ENCODE assay signal across 8 cellular contexts in genomic region chrX:51892921-51893745, GRCh38. TPM values are rescaled to one million over a fixed set of nuclear protein-coding genes. Genes with fewer than 3 reads are reported as not detected.
DNase-seq lines count a peak whose midpoint lies in the region; ATAC-seq and TF ChIP-seq lines count a peak whose summit lies in the region.

MAGED1 (plus strand) TSS chrX:51893623; CDS start chrX:51894305, 682 bp downstream.

- peak; percentile 64 for TF ChIP-seq POLR2A in ovary (IDR thresholded peaks at IDR 0.05)

- TF ChIP-seq CTCF in DOHH2 (IDR thresholded peaks at IDR 0.05; ENCODE audit: low read depth, low read length, poor library complexity, severe bottlenecking): no peak
- TF ChIP-seq CTCF in GM23338 (conservative IDR thresholded peaks at IDR 0.05; ENCODE audit: low read depth in 2 of 2): no peak
- TF ChIP-seq CTCF in Loucy (conservative IDR thresholded peaks at IDR 0.05; ENCODE audit: low read length): no peak
- TF ChIP-seq CTCF in ovary (IDR thresholded peaks at IDR 0.05): no peak

- intact Hi-C loops in Right ventricle myocardium inferior (cut with DNase I) (loop anchor here (2.0 kb wide), 1 partner anchor 368 kb away; no protein-coding TSS in a partner anchor), ovary (cut with DNase I) (no loop called here)

- WGBS in ovary, 3 donors: 21 to 34% (median 30%) methylated on average over 35 of the region's 35 CpGs
- under 1% methylated on average over 35 of the region's 35 CpGs for WGBS in thymus

- H2AFZ ChIP-seq in GM23338 (no peak within 1 kb of the TSS), Loucy (ENCODE audit: low read length) (peak within 1 kb of the TSS; percentile 56)

- H3K27ac ChIP-seq in DOHH2 (ENCODE audit: low read depth, low read length) (peak within 1 kb of the TSS; percentile 73), GM23338 (ENCODE audit: low read depth) (peak within 1 kb of the TSS; percentile 59), ovary (peak within 1 kb of the TSS; percentile 78 to 85), thymus (ENCODE audit: low read depth) (peak within 1 kb of the TSS; percentile 91)

- DNase-seq in GM23338 (ENCODE audit: low spot score): peak; percentile 93
- peak; percentile 85 for DNase-seq in SW480 (ENCODE audit: low spot score)
- peak; percentile 49 for DNase-seq in activated naive CD8-positive, alpha-beta T cell treated with anti-CD3 and anti-CD28 coated beads, Interleukin-2, amount 50 U/mL, for 16 hours (ENCODE audit: low read depth, low spot score)
- DNase-seq in Right ventricle myocardium inferior (ENCODE audit: missing footprints): peak; percentile 92
- DNase-seq in ovary: peak; percentile 91 to 94 (median 93)

- H3K27me3 Mint-ChIP-seq in GM23338 (ENCODE audit: insufficient read depth, low read depth, poor library complexity): peaks cover 9% of the 10 kb centered on the region

- H3K4me3 Mint-ChIP-seq in GM23338: peak within 1 kb of the TSS; percentile 93

- H3F3A ChIP-seq in DOHH2 (ENCODE audit: control insufficient read depth, insufficient read depth) (no peaks in the 10 kb centered on the region; the same call in 1 of the 2 replicates), GM23338 (replicated peaks; ENCODE audit: low read depth) (no peaks in the 10 kb centered on the region), Loucy (ENCODE audit: low read depth) (no peaks in the 10 kb centered on the region)

- H3K27me3 ChIP-seq in DOHH2 (ENCODE audit: control insufficient read depth, low read length) (no peaks in the 10 kb centered on the region), GM23338 (ENCODE audit: insufficient read depth) (no peaks in the 10 kb centered on the region), Loucy (ENCODE audit: insufficient read depth, low read length, poor library complexity, severe bottlenecking) (no peaks in the 10 kb centered on the region), ovary (no peaks in the 10 kb centered on the region), thymus (ENCODE audit: control insufficient read depth, insufficient read depth) (no peaks in the 10 kb centered on the region)

- peaks cover 9% of the 10 kb centered on the region for H3K4me1 Mint-ChIP-seq in GM23338

- ATAC-seq in GM23338 (peak; percentile 88), Right ventricle myocardium inferior (peak; percentile 91)

- H4K20me1 ChIP-seq in DOHH2 (ENCODE audit: control insufficient read depth, insufficient read depth, low read depth, low read length) (no peaks in the 10 kb centered on the region), GM23338 (replicated peaks; ENCODE audit: insufficient read depth) (no peaks in the 10 kb centered on the region), Loucy (ENCODE audit: insufficient read depth, low read length, poor library complexity, severe bottlenecking) (peaks cover 25% of the 10 kb centered on the region)

- H3K9me2 ChIP-seq in DOHH2 (replicated peaks; ENCODE audit: control insufficient read depth, low read length) (no peaks in the 10 kb centered on the region), GM23338 (ENCODE audit: insufficient read depth) (no peaks in the 10 kb centered on the region), Loucy (replicated peaks; ENCODE audit: low read depth, low read length) (no peaks in the 10 kb centered on the region)

- H3K9me3 Mint-ChIP-seq in GM23338: no peaks in the 10 kb centered on the region; the same call in 2 of the 3 replicates

- peak within 1 kb of the TSS; percentile 98 for H3K9ac ChIP-seq in Loucy (ENCODE audit: low read depth, low read length, poor library complexity, severe bottlenecking)

- H3K9me3 ChIP-seq in DOHH2 (ENCODE audit: control insufficient read depth, insufficient read depth, low read length) (no peaks in the 10 kb centered on the region), Loucy (ENCODE audit: insufficient read depth, low read depth, low read length) (no peaks in the 10 kb centered on the region), ovary (no peaks in the 10 kb centered on the region), thymus (ENCODE audit: control insufficient read depth) (no peaks in the 10 kb centered on the region)

- peak within 1 kb of the TSS; percentile 87 for H3K27ac Mint-ChIP-seq in GM23338

- peaks cover 12% of the 10 kb centered on the region for H3K79me2 ChIP-seq in DOHH2 (ENCODE audit: control insufficient read depth, low read length)
- no peaks in the 10 kb centered on the region for H3K79me2 ChIP-seq in GM23338 (replicated peaks; ENCODE audit: insufficient read depth)
- peaks cover 47% of the 10 kb centered on the region for H3K79me2 ChIP-seq in Loucy (ENCODE audit: insufficient read depth, low read length)

- H3K4me3 ChIP-seq in DOHH2 (ENCODE audit: low read length) (peak within 1 kb of the TSS; percentile 85), GM23338 (peak within 1 kb of the TSS; percentile 68), Loucy (ENCODE audit: low read length, poor library complexity, severe bottlenecking) (peak within 1 kb of the TSS; percentile 97), ovary (peak within 1 kb of the TSS; percentile 34), thymus (ENCODE audit: low read length) (peak within 1 kb of the TSS; percentile 66)

- peaks cover 35% of the 10 kb centered on the region for H3K4me1 ChIP-seq in DOHH2 (ENCODE audit: control insufficient read depth, low read length)
- H3K4me1 ChIP-seq in GM23338 (ENCODE audit: insufficient read depth): no peaks in the 10 kb centered on the region
- H3K4me1 ChIP-seq in Loucy (ENCODE audit: insufficient read depth, low read length, poor library complexity, severe bottlenecking): peaks cover 36% of the 10 kb centered on the region
- H3K4me1 ChIP-seq in ovary (ENCODE audit: insufficient read depth): peaks cover 4% of the 10 kb centered on the region
- H3K4me1 ChIP-seq in thymus (ENCODE audit: control insufficient read depth, insufficient read depth, low read length): no peaks in the 10 kb centered on the region

- peaks cover 26% of the 10 kb centered on the region for H3K36me3 Mint-ChIP-seq in GM23338 (ENCODE audit: low read depth)

- H3K36me3 ChIP-seq in DOHH2 (ENCODE audit: control insufficient read depth, low read length): peaks cover 19% of the 10 kb centered on the region
- no peaks in the 10 kb centered on the region for H3K36me3 ChIP-seq in GM23338 (ENCODE audit: insufficient read depth)
- peaks cover 21% of the 10 kb centered on the region; the same call in 1 of the 2 replicates for H3K36me3 ChIP-seq in Loucy (ENCODE audit: insufficient read depth, low read length)
- no peaks in the 10 kb centered on the region for H3K36me3 ChIP-seq in ovary
- peaks cover 18% of the 10 kb centered on the region for H3K36me3 ChIP-seq in thymus (ENCODE audit: control insufficient read depth, insufficient read depth)

- no peak for TF ChIP-seq EP300 in ovary (IDR thresholded peaks at IDR 0.05)

- H3K4me2 ChIP-seq in DOHH2 (ENCODE audit: low read length) (peak within 1 kb of the TSS; percentile 86), GM23338 (peak within 1 kb of the TSS; percentile 82), Loucy (ENCODE audit: low read depth, low read length, poor library complexity, severe bottlenecking) (peak within 1 kb of the TSS; percentile 93)

TF ChIP-seq in GM23338, 12 proteins besides CTCF, POLR2A, EP300 and RAD21:
- TF ChIP-seq POLR2AphosphoS5 (IDR thresholded peaks at IDR 0.05; ENCODE audit: low read depth): peak; percentile 81
- no peak for TF ChIP-seq EZH2phosphoT487 (IDR thresholded peaks at IDR 0.05; ENCODE audit: unreplicated experiment)

RNA-seq across cellular contexts. Expression of gene MAGED1, which starts in this region (rescaled TPM):
- total RNA-seq in GM23338 (2014; rRNA removed; shearing (Covaris generic)): 88.5 and 89.8 TPM in 2 replicates
- polyA plus RNA-seq in GM23338 (2016; fragmentation: Nextera tagmentation; extraction: Ambion mirVana) (58.5 and 60.8 TPM in 2 replicates), ovary (100 to 1,000 TPM in 1 of 2 donors, 10 to 100 TPM in 1; 50.0 to 310 TPM), thymus (33.0 TPM)
- total RNA-seq in Right ventricle myocardium inferior (56.4 TPM), ovary (100 to 1,000 TPM in 5 of 7 donors, 10 to 100 TPM in 2; 27.1 to 139 (median 111) TPM)

Comparison
In these comparisons a context has a peak if more than half of its experiments do, and no peak if none do; other contexts are left out.
1. Peak in every context shown above with its lines: DNase-seq, ATAC-seq, H3K4me3 ChIP-seq and H3K27ac ChIP-seq.
2. H3K4me3 ChIP-seq: peak in every context shown above with its lines; median percentile 97 in Loucy; 85 in DOHH2; 68 in GM23338; 66 in thymus; 34 in ovary.